In the genomic region with DNA sequence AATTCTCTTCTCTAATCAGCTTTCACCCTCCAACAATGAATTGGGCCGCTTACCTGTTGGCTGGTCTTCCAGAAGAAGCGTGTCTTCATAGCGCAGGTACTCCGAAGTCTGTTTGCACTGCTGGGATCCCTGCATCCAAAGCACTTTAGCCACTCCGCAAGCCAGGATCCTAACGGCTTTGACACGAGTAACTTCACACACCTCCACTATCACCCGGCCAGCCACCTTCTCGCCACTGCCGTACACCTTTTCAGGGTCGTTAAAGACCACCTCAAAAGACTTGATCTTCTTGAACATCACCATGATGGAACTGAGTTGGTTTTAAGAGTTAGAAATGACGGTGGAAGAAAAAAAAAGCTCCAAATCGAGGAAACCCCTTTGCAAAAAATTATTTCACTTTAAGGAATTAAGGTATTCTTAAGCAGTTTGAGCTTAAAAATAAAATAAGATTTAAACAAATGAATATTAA, we compare ENCODE assay signal across 6 cellular contexts. TPM values are rescaled to one million over a fixed set of nuclear protein-coding genes. Genes with fewer than 3 reads are reported as not detected.
A peak's percentile ranks its signal among the peaks of the same experiment; 100 is the strongest.
DNase-seq lines count a peak whose midpoint lies in the region; ATAC-seq and TF ChIP-seq lines count a peak whose summit lies in the region.

No MANE protein-coding gene starts in this region.

- peak overlapping the region; percentile 98 for H3K4me3 Mint-ChIP-seq in WTC11

- peaks cover 0 to 61% (median 25%) of the 10 kb centered on the region in 4 donors for H3K4me1 ChIP-seq in right lobe of liver

- peaks cover 41% of the 10 kb centered on the region for H3K36me3 Mint-ChIP-seq in WTC11

- in situ Hi-C loops in G401 (cut with HindIII; ENCODE audit: low sequenced_read_pairs): no loop called here

- peaks cover 0 to 31% (median 24%) of the 10 kb centered on the region in 4 donors for H3K36me3 ChIP-seq in right lobe of liver

- H3K9me3 ChIP-seq in right lobe of liver: no peaks in the 10 kb centered on the region

- CTCF ChIA-PET in WTC11 (lab: Charles Lee): interaction anchor here (0.6 to 3.4 kb wide), 3 partner anchors 12 to 19 kb away, joined by 3 to 14 read pairs (median 7); no protein-coding TSS in a partner anchor

- ATAC-seq in WTC11 (no peak), right lobe of liver (peak in 2 of 4 donors; percentile 3 to 8), GM21447 (IDR thresholded peaks at IDR 0.05; ENCODE audit: unreplicated experiment) (no peak)

- no peaks in the 10 kb centered on the region for H3K27me3 Mint-ChIP-seq in WTC11 (ENCODE audit: low read depth)

- H3K27ac ChIP-seq in right lobe of liver: peak overlapping the region; percentile 88 to 98 (median 92)

- peak; percentile 73 for DNase-seq in G401 (ENCODE audit: low spot score)
- DNase-seq in WTC11 (ENCODE audit: low spot score): no peak
- DNase-seq in right lobe of liver: no peak
- no peak for DNase-seq in COLO829 (ENCODE audit: low spot score)
- no peak for DNase-seq in T-helper 9 cell

- TF ChIP-seq CTCF in WTC11 (IDR thresholded peaks at IDR 0.05) (no peak), right lobe of liver (IDR thresholded peaks at IDR 0.05) (no peak)

- WGBS in right lobe of liver (ENCODE audit: insufficient coverage, low coverage, low lambda C conversion rate, missing lambda C conversion rate): under 1% methylated on average over 13 of the region's 13 CpGs

- intact Hi-C loops in right lobe of liver (cut with DNase I): no loop called here

- H3K4me1 Mint-ChIP-seq in WTC11: peaks cover 71% of the 10 kb centered on the region

- TF ChIP-seq POLR2A in right lobe of liver (IDR thresholded peaks at IDR 0.05): no peak

- peak overlapping the region; percentile 97 for H3K27ac Mint-ChIP-seq in WTC11

- H3K4me3 ChIP-seq in right lobe of liver: peak overlapping the region; percentile 79 to 91 (median 83)

- POLR2A ChIA-PET in WTC11 (lab: Charles Lee): interaction anchor here (1.1 to 1.2 kb wide), 2 partner anchors 16 to 38 kb away, joined by 3 read pairs; a partner anchor contains a TSS

- no peaks in the 10 kb centered on the region for H3K27me3 ChIP-seq in right lobe of liver

- no peaks in the 10 kb centered on the region for H3K9me3 Mint-ChIP-seq in WTC11

TF ChIP-seq in WTC11, 78 proteins besides CTCF, POLR2A, EP300 and RAD21:
- TF ChIP-seq ETV6 (CRISPR knock-in tag; IDR thresholded peaks at IDR 0.05) (no peak), KAT7 (CRISPR knock-in tag; IDR thresholded peaks at IDR 0.05; ENCODE audit: borderline replicate concordance) (no peak), ESRRA (CRISPR knock-in tag; IDR thresholded peaks at IDR 0.05; ENCODE audit: borderline replicate concordance) (no peak), TP53 (CRISPR knock-in tag; IDR thresholded peaks at IDR 0.05) (no peak), ZNF232 (CRISPR knock-in tag; IDR thresholded peaks at IDR 0.05) (no peak), JUN (CRISPR knock-in tag; IDR thresholded peaks at IDR 0.05) (no peak)
- TF ChIP-seq, protein P1, sequence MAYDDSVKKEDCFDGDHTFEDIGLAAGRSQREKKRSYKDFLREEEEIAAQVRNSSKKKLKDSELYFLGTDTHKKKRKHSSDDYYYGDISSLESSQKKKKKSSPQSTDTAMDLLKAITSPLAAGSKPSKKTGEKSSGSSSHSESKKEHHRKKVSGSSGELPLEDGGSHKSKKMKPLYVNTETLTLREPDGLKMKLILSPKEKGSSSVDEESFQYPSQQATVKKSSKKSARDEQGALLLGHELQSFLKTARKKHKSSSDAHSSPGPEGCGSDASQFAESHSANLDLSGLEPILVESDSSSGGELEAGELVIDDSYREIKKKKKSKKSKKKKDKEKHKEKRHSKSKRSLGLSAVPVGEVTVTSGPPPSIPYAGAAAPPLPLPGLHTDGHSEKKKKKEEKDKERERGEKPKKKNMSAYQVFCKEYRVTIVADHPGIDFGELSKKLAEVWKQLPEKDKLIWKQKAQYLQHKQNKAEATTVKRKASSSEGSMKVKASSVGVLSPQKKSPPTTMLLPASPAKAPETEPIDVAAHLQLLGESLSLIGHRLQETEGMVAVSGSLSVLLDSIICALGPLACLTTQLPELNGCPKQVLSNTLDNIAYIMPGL (CRISPR knock-in tag; IDR thresholded peaks at IDR 0.05): no peak
- TF ChIP-seq, protein P2, sequence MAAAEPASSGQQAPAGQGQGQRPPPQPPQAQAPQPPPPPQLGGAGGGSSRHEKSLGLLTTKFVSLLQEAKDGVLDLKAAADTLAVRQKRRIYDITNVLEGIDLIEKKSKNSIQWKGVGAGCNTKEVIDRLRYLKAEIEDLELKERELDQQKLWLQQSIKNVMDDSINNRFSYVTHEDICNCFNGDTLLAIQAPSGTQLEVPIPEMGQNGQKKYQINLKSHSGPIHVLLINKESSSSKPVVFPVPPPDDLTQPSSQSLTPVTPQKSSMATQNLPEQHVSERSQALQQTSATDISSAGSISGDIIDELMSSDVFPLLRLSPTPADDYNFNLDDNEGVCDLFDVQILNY (CRISPR knock-in tag; IDR thresholded peaks at IDR 0.05): no peak
- TF ChIP-seq, protein P3, sequence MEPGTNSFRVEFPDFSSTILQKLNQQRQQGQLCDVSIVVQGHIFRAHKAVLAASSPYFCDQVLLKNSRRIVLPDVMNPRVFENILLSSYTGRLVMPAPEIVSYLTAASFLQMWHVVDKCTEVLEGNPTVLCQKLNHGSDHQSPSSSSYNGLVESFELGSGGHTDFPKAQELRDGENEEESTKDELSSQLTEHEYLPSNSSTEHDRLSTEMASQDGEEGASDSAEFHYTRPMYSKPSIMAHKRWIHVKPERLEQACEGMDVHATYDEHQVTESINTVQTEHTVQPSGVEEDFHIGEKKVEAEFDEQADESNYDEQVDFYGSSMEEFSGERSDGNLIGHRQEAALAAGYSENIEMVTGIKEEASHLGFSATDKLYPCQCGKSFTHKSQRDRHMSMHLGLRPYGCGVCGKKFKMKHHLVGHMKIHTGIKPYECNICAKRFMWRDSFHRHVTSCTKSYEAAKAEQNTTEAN (CRISPR knock-in tag; IDR thresholded peaks at IDR 0.05): no peak
- TF ChIP-seq, protein P4, sequence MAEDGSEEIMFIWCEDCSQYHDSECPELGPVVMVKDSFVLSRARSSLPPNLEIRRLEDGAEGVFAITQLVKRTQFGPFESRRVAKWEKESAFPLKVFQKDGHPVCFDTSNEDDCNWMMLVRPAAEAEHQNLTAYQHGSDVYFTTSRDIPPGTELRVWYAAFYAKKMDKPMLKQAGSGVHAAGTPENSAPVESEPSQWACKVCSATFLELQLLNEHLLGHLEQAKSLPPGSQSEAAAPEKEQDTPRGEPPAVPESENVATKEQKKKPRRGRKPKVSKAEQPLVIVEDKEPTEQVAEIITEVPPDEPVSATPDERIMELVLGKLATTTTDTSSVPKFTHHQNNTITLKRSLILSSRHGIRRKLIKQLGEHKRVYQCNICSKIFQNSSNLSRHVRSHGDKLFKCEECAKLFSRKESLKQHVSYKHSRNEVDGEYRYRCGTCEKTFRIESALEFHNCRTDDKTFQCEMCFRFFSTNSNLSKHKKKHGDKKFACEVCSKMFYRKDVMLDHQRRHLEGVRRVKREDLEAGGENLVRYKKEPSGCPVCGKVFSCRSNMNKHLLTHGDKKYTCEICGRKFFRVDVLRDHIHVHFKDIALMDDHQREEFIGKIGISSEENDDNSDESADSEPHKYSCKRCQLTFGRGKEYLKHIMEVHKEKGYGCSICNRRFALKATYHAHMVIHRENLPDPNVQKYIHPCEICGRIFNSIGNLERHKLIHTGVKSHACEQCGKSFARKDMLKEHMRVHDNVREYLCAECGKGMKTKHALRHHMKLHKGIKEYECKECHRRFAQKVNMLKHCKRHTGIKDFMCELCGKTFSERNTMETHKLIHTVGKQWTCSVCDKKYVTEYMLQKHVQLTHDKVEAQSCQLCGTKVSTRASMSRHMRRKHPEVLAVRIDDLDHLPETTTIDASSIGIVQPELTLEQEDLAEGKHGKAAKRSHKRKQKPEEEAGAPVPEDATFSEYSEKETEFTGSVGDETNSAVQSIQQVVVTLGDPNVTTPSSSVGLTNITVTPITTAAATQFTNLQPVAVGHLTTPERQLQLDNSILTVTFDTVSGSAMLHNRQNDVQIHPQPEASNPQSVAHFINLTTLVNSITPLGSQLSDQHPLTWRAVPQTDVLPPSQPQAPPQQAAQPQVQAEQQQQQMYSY (CRISPR knock-in tag; IDR thresholded peaks at IDR 0.05): no peak
- TF ChIP-seq, protein P5, sequence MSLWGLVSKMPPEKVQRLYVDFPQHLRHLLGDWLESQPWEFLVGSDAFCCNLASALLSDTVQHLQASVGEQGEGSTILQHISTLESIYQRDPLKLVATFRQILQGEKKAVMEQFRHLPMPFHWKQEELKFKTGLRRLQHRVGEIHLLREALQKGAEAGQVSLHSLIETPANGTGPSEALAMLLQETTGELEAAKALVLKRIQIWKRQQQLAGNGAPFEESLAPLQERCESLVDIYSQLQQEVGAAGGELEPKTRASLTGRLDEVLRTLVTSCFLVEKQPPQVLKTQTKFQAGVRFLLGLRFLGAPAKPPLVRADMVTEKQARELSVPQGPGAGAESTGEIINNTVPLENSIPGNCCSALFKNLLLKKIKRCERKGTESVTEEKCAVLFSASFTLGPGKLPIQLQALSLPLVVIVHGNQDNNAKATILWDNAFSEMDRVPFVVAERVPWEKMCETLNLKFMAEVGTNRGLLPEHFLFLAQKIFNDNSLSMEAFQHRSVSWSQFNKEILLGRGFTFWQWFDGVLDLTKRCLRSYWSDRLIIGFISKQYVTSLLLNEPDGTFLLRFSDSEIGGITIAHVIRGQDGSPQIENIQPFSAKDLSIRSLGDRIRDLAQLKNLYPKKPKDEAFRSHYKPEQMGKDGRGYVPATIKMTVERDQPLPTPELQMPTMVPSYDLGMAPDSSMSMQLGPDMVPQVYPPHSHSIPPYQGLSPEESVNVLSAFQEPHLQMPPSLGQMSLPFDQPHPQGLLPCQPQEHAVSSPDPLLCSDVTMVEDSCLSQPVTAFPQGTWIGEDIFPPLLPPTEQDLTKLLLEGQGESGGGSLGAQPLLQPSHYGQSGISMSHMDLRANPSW (CRISPR knock-in tag; conservative IDR thresholded peaks at IDR 0.05; ENCODE audit: low read depth): no peak

RNA-seq across cellular contexts. Expression of a gene that starts 0.4 kb away (rescaled TPM):
- 1.8 and 4.7 TPM in 2 replicates for total RNA-seq in G401 (2014; rRNA removed; shearing (Covaris generic))
- 56.7 to 76.8 TPM (median 73.8 TPM) in 3 replicates for total RNA-seq in WTC11 (2021)
- total RNA-seq in right lobe of liver: 100 to 1,000 TPM in 3 of 6 experiments, 10 to 100 TPM in 3; 56.3 to 398 (median 134) TPM

RNA-seq across cellular contexts. Expression of a gene that starts 25.5 kb away (rescaled TPM):
- not detected in 2 replicates for total RNA-seq in G401 (2014; rRNA removed; shearing (Covaris generic))
- total RNA-seq in WTC11 (2021): 0.23 to 0.50 TPM (median 0.31 TPM) in 3 replicates
- total RNA-seq in right lobe of liver: 100 to 1,000 TPM in 4 of 6 experiments, 10 to 100 TPM in 2; 53.0 to 215 (median 109) TPM

RNA-seq across cellular contexts. Expression of a gene that starts 31.5 kb away (rescaled TPM):
- 13.4 and 13.5 TPM in 2 replicates for total RNA-seq in G401 (2014; rRNA removed; shearing (Covaris generic))
- total RNA-seq in WTC11 (2021) (3.8 to 8.3 TPM (median 6.7 TPM) in 3 replicates), right lobe of liver (10 to 100 TPM in 4 of 6 experiments, 1 to 10 TPM in 2; 8.4 to 14.3 (median 11.9) TPM)

RNA-seq across cellular contexts. Expression of a gene that starts 31.6 kb away (rescaled TPM):
- 2.5 and 16.1 TPM in 2 replicates for total RNA-seq in G401 (2014; rRNA removed; shearing (Covaris generic))
- total RNA-seq in WTC11 (2021) (0.21 to 0.44 TPM (median 0.22 TPM) in 3 replicates), right lobe of liver (under 1 TPM in 5 of 6 experiments, not detected in 1; 0.14 to 0.88 (median 0.22) TPM)

RNA-seq across cellular contexts. Expression of a gene that starts 38.2 kb away (rescaled TPM):
- 31.7 and 32.1 TPM in 2 replicates for total RNA-seq in G401 (2014; rRNA removed; shearing (Covaris generic))
- total RNA-seq in WTC11 (2021) (3.0 to 3.8 TPM (median 3.8 TPM) in 3 replicates), right lobe of liver (10 to 100 TPM; 10.6 to 11.9 (median 11.0) TPM)

Comparison
In these comparisons a context has a peak if more than half of its experiments do, and no peak if none do; other contexts are left out.
1. RNA of a gene that starts 0.4 kb away (total RNA-seq): 56.3 to 398 TPM in right lobe of liver and 56.7 to 76.8 TPM in WTC11; 1.8 to 4.7 TPM in G401; every median in the first group is over 10 times any median in the second.
2. RNA of a gene that starts 25.5 kb away (total RNA-seq): 53.0 to 215 TPM in right lobe of liver; 0.23 to 0.50 TPM in WTC11 and not detected in G401; every median in the first group is over 10 times any median in the second.